ENCODE assay signal across 23 cellular contexts in genomic region chr1:11388617-11389016, GRCh38.
"Had no signal": no experiment of that assay in that cellular context is flagged by ENCODE, and none has a peak within 500 bp of the region (broad histone marks: within the 10 kb centered on the region; RNA-seq: fewer than 3 reads in every experiment).

No MANE protein-coding gene starts in this region.

- H3K4me2 ChIP-seq: neural progenitor cell, smooth muscle cell had no signal

- H2AFZ ChIP-seq: neural progenitor cell had no signal

- H3K9ac ChIP-seq: neural progenitor cell had no signal

- H3K9me3 ChIP-seq: adrenal gland, ascending aorta, left lung, sigmoid colon, stomach, suprapubic skin, transverse colon, uterus had no signal

- H3K27me3 ChIP-seq: adrenal gland, ascending aorta, neural progenitor cell, uterus had no signal

- H3K4me1 ChIP-seq: adrenal gland, ascending aorta, left lung, neural progenitor cell, sigmoid colon, stomach, transverse colon, uterus had no signal

- H3K4me3 ChIP-seq: adrenal gland, ascending aorta, left lung, neural progenitor cell, sigmoid colon, smooth muscle cell, stomach, suprapubic skin, transverse colon, uterus had no signal

- H3K27ac ChIP-seq: adrenal gland, ascending aorta, foreskin keratinocyte, left lung, neural progenitor cell, sigmoid colon, stomach, suprapubic skin, transverse colon, uterus had no signal

- DNase-seq: activated CD4-positive, alpha-beta T cell treated with anti-CD3 and anti-CD28 coated beads for 4 hours; activated CD4-positive, alpha-beta T cell treated with anti-CD3 and anti-CD28 coated beads, Interleukin-2, amount 50 U/mL, for 48 hours; activated CD4-positive, CD25-positive, alpha-beta regulatory T cell; activated CD8-positive, alpha-beta memory T cell treated with anti-CD3 and anti-CD28 coated beads, Interleukin-2, amount 50 U/mL, for 48 hours; activated naive CD4-positive, alpha-beta T cell; activated T-cell treated with anti-CD3 and anti-CD28 coated beads, Interleukin-2, amount 50 U/mL, for 4 hours; adrenal gland; central memory CD4-positive, alpha-beta T cell; effector memory CD4-positive, alpha-beta T cell; foreskin keratinocyte; kidney glomerular epithelial cell; left lung; naive thymus-derived CD8-positive, alpha-beta T cell; retina; sigmoid colon; stimulated activated CD4-positive, alpha-beta T cell treated with anti-CD3 and anti-CD28 coated beads, Interleukin-15, amount 100 ng/mL, for 24 hours; stomach; transverse colon; uterus had no signal

- H3K36me3 ChIP-seq: adrenal gland, ascending aorta, left lung, neural progenitor cell, sigmoid colon, stomach, suprapubic skin, transverse colon, uterus had no signal
